In the genomic region with DNA sequence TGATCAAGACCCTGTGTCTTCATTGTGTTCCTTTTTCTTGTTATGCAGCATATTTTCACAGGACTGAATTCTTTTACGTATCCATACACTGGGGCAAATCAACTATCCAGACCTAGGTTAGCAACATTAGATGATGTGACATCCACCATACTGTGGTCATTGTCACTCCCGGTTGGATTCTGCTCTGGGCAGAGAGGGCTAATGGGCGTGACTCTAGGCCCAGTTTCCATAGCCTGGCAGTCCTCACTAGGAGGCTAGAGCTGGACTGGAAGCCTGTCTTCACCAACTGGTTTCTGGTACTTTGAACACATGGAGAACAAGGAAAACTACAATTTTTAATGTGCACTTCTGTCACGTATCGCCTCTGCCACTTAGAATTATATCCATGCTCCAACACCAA, we compare ENCODE assay signal across 18 cellular contexts. TPM values are rescaled to one million over a fixed set of nuclear protein-coding genes. Genes with fewer than 3 reads are reported as not detected.
DNase-seq lines count a peak whose midpoint lies in the region; ATAC-seq, FAIRE-seq and TF ChIP-seq lines count a peak whose summit lies in the region.
"Had no signal": no experiment of that assay in that cellular context is flagged by ENCODE, and none has a peak within 500 bp of the region (broad histone marks: within the 10 kb centered on the region; RNA-seq: fewer than 3 reads in every experiment).

No MANE protein-coding gene starts in this region.

- H3K4me3 Mint-ChIP-seq in endodermal cell (no peak overlapping the region), nephron progenitor cell (no peak overlapping the region)
- H3K4me3 Mint-ChIP-seq: CD8-positive, alpha-beta memory T cell had no signal

- in situ Hi-C loops in HepG2 (cut with HindIII; ENCODE audit: extremely low pct_ligation_motif_present, low pct_unique_long_range_greater_than_20kb) (no loop called here), gastrocnemius medialis (cut with MboI; ENCODE audit: low sequenced_read_pairs in 4 of 4) (loop anchor here (5.0 to 25.0 kb wide), 5 partner anchors 134 to 434 kb away; a partner anchor contains a TSS)

- DNase-seq in HepG2 (ENCODE audit: low spot score), result no peak
- DNase-seq in endodermal cell, result no peak
- DNase-seq in gastrocnemius medialis, result no peak
- DNase-seq in NCI-H446 treated with DMSO at 0.1 percent for 48 hours (lab: John Stamatoyannopoulos, UW), result no peak
- DNase-seq in lower lobe of right lung, result no peak
- DNase-seq in nephron progenitor cell, result no peak
- DNase-seq: ACHN; C1 segment of cervical spinal cord; CD8-positive, alpha-beta memory T cell; KBM-7; MV-4-11; NCI-H187 treated with DMSO at 0.1 percent for 48 hours; NCI-H2227 treated with DMSO at 0.1 percent for 48 hours; NCI-H524 treated with DMSO at 0.1 percent for 48 hours had no signal

- no peaks in the 10 kb centered on the region for H3K79me2 ChIP-seq in HepG2 (ENCODE audit: insufficient read depth, low read length)

- intact Hi-C loops in HepG2 (cut with micrococcal nuclease; ENCODE audit: unreplicated experiment) (no loop called here), gastrocnemius medialis (cut with DNase I; ENCODE audit: low total_unique reads) (loop anchor here (2.0 kb wide), 2 partner anchors 92 to 584 kb away; no protein-coding TSS in a partner anchor), lower lobe of right lung (cut with DNase I) (loop anchor here (10.0 kb wide), 2 partner anchors 244 to 574 kb away; a partner anchor contains a TSS)

- H3K27me3 Mint-ChIP-seq in endodermal cell (ENCODE audit: insufficient read depth), result peaks cover 2% of the 10 kb centered on the region
- no peaks in the 10 kb centered on the region for H3K27me3 Mint-ChIP-seq in nephron progenitor cell (ENCODE audit: low read depth, poor library complexity)

- no peaks in the 10 kb centered on the region for H4K20me1 ChIP-seq in HepG2 (ENCODE audit: insufficient read depth, low read length)

- H3K9me3 ChIP-seq in liver (ENCODE audit: control insufficient read depth in 4 of 4, low read length in 3 of 4) (no peaks in the 10 kb centered on the region), HepG2 (ENCODE audit: low read length) (no peaks in the 10 kb centered on the region), endodermal cell (ENCODE audit: control insufficient read depth, low read length) (no peaks in the 10 kb centered on the region), gastrocnemius medialis (no peaks in the 10 kb centered on the region), lower lobe of right lung (no peaks in the 10 kb centered on the region)

- H3K27ac Mint-ChIP-seq in endodermal cell, result no peak overlapping the region
- H3K27ac Mint-ChIP-seq in nephron progenitor cell, result no peak overlapping the region
- H3K27ac Mint-ChIP-seq: CD8-positive, alpha-beta memory T cell had no signal

- peaks cover 3 to 40% (median 19%) of the 10 kb centered on the region in 4 donors for H3K4me1 ChIP-seq in liver (ENCODE audit: control insufficient read depth in 4 of 4, insufficient read depth in 4 of 4, low read length in 3 of 4)
- H3K4me1 ChIP-seq in HepG2 (ENCODE audit: insufficient read depth, low read length), result peaks cover 35% of the 10 kb centered on the region
- peaks cover 12% of the 10 kb centered on the region for H3K4me1 ChIP-seq in endodermal cell (ENCODE audit: control insufficient read depth, insufficient read depth, low read length)
- peaks cover 4 to 9% of the 10 kb centered on the region in 2 donors for H3K4me1 ChIP-seq in gastrocnemius medialis
- H3K4me1 ChIP-seq in lower lobe of right lung, result peaks cover 25% of the 10 kb centered on the region

- TF ChIP-seq EP300 in HepG2 (IDR thresholded peaks at IDR 0.05; ENCODE audit: low read depth in 2 of 2, low read length in 2 of 2) (no peak), HepG2 (CRISPR knock-in tag; IDR thresholded peaks at IDR 0.05; ENCODE audit: borderline replicate concordance) (no peak)

- TF ChIP-seq RAD21 in liver (IDR thresholded peaks at IDR 0.05) (no peak), HepG2 (CRISPR knock-in tag; IDR thresholded peaks at IDR 0.05) (no peak)

- H3K9ac ChIP-seq in liver (ENCODE audit: low read depth in 1 of 2, low read length in 2 of 2) (peak overlapping the region in 1 of 2 donors; percentile 65), HepG2 (ENCODE audit: insufficient read depth, low read depth, low read length) (no peak overlapping the region), endodermal cell (ENCODE audit: extremely low read depth, low read length, poor library complexity, severe bottlenecking) (no peak overlapping the region)

- no peak for ATAC-seq in HepG2
- ATAC-seq in gastrocnemius medialis, result no peak
- no peak for ATAC-seq in lower lobe of right lung

- no peak overlapping the region for H3K4me3 ChIP-seq in liver (ENCODE audit: low read depth in 1 of 3, low read length in 3 of 3)
- no peak overlapping the region for H3K4me3 ChIP-seq in HepG2 (replicated peaks in 1 of 3; ENCODE audit: insufficient read depth in 1 of 3, low read depth in 2 of 3, low read length in 3 of 3)
- peak overlapping the region; percentile 46 for H3K4me3 ChIP-seq in endodermal cell (ENCODE audit: low read length)
- no peak overlapping the region for H3K4me3 ChIP-seq in gastrocnemius medialis
- no peak overlapping the region for H3K4me3 ChIP-seq in lower lobe of right lung

- H3K9me3 Mint-ChIP-seq in endodermal cell, result no peaks in the 10 kb centered on the region
- H3K9me3 Mint-ChIP-seq in nephron progenitor cell, result no peaks in the 10 kb centered on the region
- H3K9me3 Mint-ChIP-seq: CD8-positive, alpha-beta memory T cell had no signal

- TF ChIP-seq POLR2A in HepG2 (IDR thresholded peaks at IDR 0.05; ENCODE audit: insufficient read depth in 1 of 2, low read depth in 2 of 2, low read length in 2 of 2) (no peak), gastrocnemius medialis (IDR thresholded peaks at IDR 0.05) (no peak)

- 97% methylated on average over 5 of the region's 5 CpGs for WGBS in liver
- 97% methylated on average over 5 of the region's 5 CpGs for WGBS in HepG2 (ENCODE audit: low lambda C conversion rate)
- WGBS in endodermal cell (ENCODE audit: insufficient coverage in 1 of 2, insufficient read length in 1 of 2), 2 experiments, result 90 to 93% methylated on average over 2 to 5 of the region's 5 CpGs

- H3K36me3 Mint-ChIP-seq in endodermal cell (ENCODE audit: low read depth), result peaks cover 5% of the 10 kb centered on the region
- no peaks in the 10 kb centered on the region for H3K36me3 Mint-ChIP-seq in nephron progenitor cell (ENCODE audit: low read depth)
- H3K36me3 Mint-ChIP-seq: CD8-positive, alpha-beta memory T cell had no signal

- no TSS peak for BruUV-seq in HepG2 (replicated peaks; lab: Mats Ljungman, UMichigan)

- TF ChIP-seq CTCF in liver (IDR thresholded peaks at IDR 0.05; ENCODE audit: low read depth, low read length, missing input control) (no peak), HepG2 (CRISPR knock-in tag; IDR thresholded peaks at IDR 0.05) (no peak), endodermal cell (conservative IDR thresholded peaks at IDR 0.05) (no peak), gastrocnemius medialis (IDR thresholded peaks at IDR 0.05 in 4 of 5, conservative IDR thresholded peaks at IDR 0.05 in 1 of 5) (no peak), lower lobe of right lung (IDR thresholded peaks at IDR 0.05) (no peak), nephron progenitor cell (IDR thresholded peaks at IDR 0.05) (no peak)

- H3K36me3 ChIP-seq in liver (ENCODE audit: control insufficient read depth in 4 of 4, insufficient read depth in 3 of 4, low read depth in 1 of 4, low read length in 3 of 4), result no peaks in the 10 kb centered on the region
- no peaks in the 10 kb centered on the region for H3K36me3 ChIP-seq in HepG2 (replicated peaks in 1 of 2; ENCODE audit: control insufficient read depth in 1 of 2, insufficient read depth in 2 of 2, low read length in 2 of 2)
- H3K36me3 ChIP-seq in endodermal cell (ENCODE audit: control insufficient read depth, insufficient read depth, low read length), result no peaks in the 10 kb centered on the region
- H3K36me3 ChIP-seq in gastrocnemius medialis, result no peaks in the 10 kb centered on the region
- no peaks in the 10 kb centered on the region for H3K36me3 ChIP-seq in lower lobe of right lung

- no peak overlapping the region for H3K4me2 ChIP-seq in HepG2 (ENCODE audit: low read depth, low read length)

- no peak for FAIRE-seq in HepG2 (lab: Jason Lieb, UNC)
- FAIRE-seq: D721Med, GM12891 had no signal

- CTCF ChIA-PET in HepG2 (lab: Yijun Ruan, JAX; ENCODE audit: low intra/inter-chr PET ratio, low total read pairs), result interaction anchor here (5.5 kb wide), 1 partner anchor 132 kb away, joined by 89 read pairs; no protein-coding TSS in a partner anchor

- POLR2A ChIA-PET in HepG2 (lab: Yijun Ruan, JAX), result interaction anchor here (3.0 to 5.1 kb wide), 2 partner anchors 96 to 131 kb away, joined by 15 to 26 read pairs; no protein-coding TSS in a partner anchor

- H3K27ac ChIP-seq in liver (ENCODE audit: low read depth in 1 of 2, low read length in 2 of 2) (peak overlapping the region; percentile 62 to 72), HepG2 (ENCODE audit: extremely low read length, insufficient read depth, low read length) (no peak overlapping the region), endodermal cell (ENCODE audit: low read depth, low read length) (no peak overlapping the region), gastrocnemius medialis (peak overlapping the region in 3 of 4 donors; percentile 1 to 48 (median 36)), lower lobe of right lung (no peak overlapping the region)

- H2AFZ ChIP-seq in HepG2 (ENCODE audit: low read length), result no peak overlapping the region

- H3K4me1 Mint-ChIP-seq in endodermal cell, result peaks cover 29% of the 10 kb centered on the region
- peaks cover 18% of the 10 kb centered on the region for H3K4me1 Mint-ChIP-seq in nephron progenitor cell

- H3K27me3 ChIP-seq in liver (ENCODE audit: control insufficient read depth in 4 of 4, insufficient read depth in 4 of 4, low read length in 3 of 4) (no peaks in the 10 kb centered on the region), HepG2 (ENCODE audit: control insufficient read depth in 1 of 2, insufficient read depth in 2 of 2, low read length in 2 of 2) (no peaks in the 10 kb centered on the region), endodermal cell (ENCODE audit: control insufficient read depth, insufficient read depth, low read length, poor library complexity, severe bottlenecking) (no peaks in the 10 kb centered on the region), gastrocnemius medialis (no peaks in the 10 kb centered on the region), lower lobe of right lung (ENCODE audit: low read depth) (no peaks in the 10 kb centered on the region)

RNA-seq across cellular contexts. Expression of a gene that starts 25.2 kb away (rescaled TPM):
- total RNA-seq in liver (1 to 10 TPM; 4.7 to 9.4 TPM), HepG2 (2016; rRNA removed; fragmentation: Illumina TruSeq; extraction: Trizol) (not detected in 2 replicates), endodermal cell (1 to 10 TPM; 5.7 to 6.4 TPM), gastrocnemius medialis (1 to 10 TPM in 3 of 4 donors, not detected in 1; 2.1 to 6.7 (median 5.5) TPM), lower lobe of right lung (11.3 TPM)
- polyA plus RNA-seq in liver (under 1 TPM; 0.46 to 0.58 TPM), HepG2 (2011; rRNA removed) (0.10 TPM in 1 of 2 replicates, not detected in the other)
- not detected in 2 replicates for total RNA-seq in HepG2 (2016; cell fraction: cytosol; rRNA removed; fragmentation: Illumina TruSeq; extraction: Trizol; ENCODE audit: low read depth)
- not detected in 2 replicates for total RNA-seq in HepG2 (2016; cell fraction: insoluble cytoplasmic fraction; rRNA removed; fragmentation: Illumina TruSeq; extraction: Trizol)
- not detected in 2 replicates for total RNA-seq in HepG2 (2016; cell fraction: membrane; rRNA removed; fragmentation: Illumina TruSeq; extraction: Trizol)
- not detected in 2 replicates for total RNA-seq in HepG2 (2016; cell fraction: nucleus; rRNA removed; fragmentation: Illumina TruSeq; extraction: Trizol)
- not detected in 2 replicates for polyA plus RNA-seq in HepG2 (2011; cell fraction: cytosol; rRNA removed)
- 0.33 TPM in 1 of 2 replicates, not detected in the other for polyA plus RNA-seq in HepG2 (2011; cell fraction: nucleus; rRNA removed)
- polyA plus RNA-seq in HepG2 (2012), result not detected in 2 replicates
- not detected in 2 replicates for polyA plus RNA-seq in HepG2 (2016; cell fraction: cytosol; fragmentation: Illumina TruSeq; extraction: Trizol; ENCODE audit: low read depth)
- polyA plus RNA-seq in HepG2 (2016; cell fraction: insoluble cytoplasmic fraction; fragmentation: Illumina TruSeq; extraction: Trizol; ENCODE audit: low read depth), result not detected in 2 replicates
- polyA plus RNA-seq in HepG2 (2016; cell fraction: membrane; fragmentation: Illumina TruSeq; extraction: Trizol; ENCODE audit: low read depth), result not detected in 2 replicates
- polyA plus RNA-seq in HepG2 (2016; cell fraction: nucleus; fragmentation: Illumina TruSeq; extraction: Trizol; ENCODE audit: insufficient read depth, low read depth), result not detected in 2 replicates
- polyA minus RNA-seq in HepG2 (2011; rRNA and poly(A)+ RNA removed; ENCODE audit: low replicate concordance), result not detected in 2 replicates
- not detected in 2 replicates for polyA minus RNA-seq in HepG2 (2011; cell fraction: cytosol; rRNA and poly(A)+ RNA removed)
- not detected in 2 replicates for polyA minus RNA-seq in HepG2 (2011; cell fraction: nucleus; rRNA and poly(A)+ RNA removed)
- 4.1 TPM for polyA plus RNA-seq in endodermal cell (2013, experiment 1 of 2)
- polyA plus RNA-seq in endodermal cell (2013, experiment 2 of 2), result 4.2 TPM
- total RNA-seq: H4 had no signal
- polyA plus RNA-seq: CD8-positive, alpha-beta memory T cell had no signal

Comparison
In these comparisons a context has a peak if more than half of its experiments do, and no peak if none do; other contexts are left out.
1. H3K27ac ChIP-seq: peak in liver (2 of 2) and gastrocnemius medialis (3 of 4); none in HepG2 (single experiment), endodermal cell (single experiment) and lower lobe of right lung (single experiment).